ENCODE assay signal across 8 cellular contexts in the genomic region with DNA sequence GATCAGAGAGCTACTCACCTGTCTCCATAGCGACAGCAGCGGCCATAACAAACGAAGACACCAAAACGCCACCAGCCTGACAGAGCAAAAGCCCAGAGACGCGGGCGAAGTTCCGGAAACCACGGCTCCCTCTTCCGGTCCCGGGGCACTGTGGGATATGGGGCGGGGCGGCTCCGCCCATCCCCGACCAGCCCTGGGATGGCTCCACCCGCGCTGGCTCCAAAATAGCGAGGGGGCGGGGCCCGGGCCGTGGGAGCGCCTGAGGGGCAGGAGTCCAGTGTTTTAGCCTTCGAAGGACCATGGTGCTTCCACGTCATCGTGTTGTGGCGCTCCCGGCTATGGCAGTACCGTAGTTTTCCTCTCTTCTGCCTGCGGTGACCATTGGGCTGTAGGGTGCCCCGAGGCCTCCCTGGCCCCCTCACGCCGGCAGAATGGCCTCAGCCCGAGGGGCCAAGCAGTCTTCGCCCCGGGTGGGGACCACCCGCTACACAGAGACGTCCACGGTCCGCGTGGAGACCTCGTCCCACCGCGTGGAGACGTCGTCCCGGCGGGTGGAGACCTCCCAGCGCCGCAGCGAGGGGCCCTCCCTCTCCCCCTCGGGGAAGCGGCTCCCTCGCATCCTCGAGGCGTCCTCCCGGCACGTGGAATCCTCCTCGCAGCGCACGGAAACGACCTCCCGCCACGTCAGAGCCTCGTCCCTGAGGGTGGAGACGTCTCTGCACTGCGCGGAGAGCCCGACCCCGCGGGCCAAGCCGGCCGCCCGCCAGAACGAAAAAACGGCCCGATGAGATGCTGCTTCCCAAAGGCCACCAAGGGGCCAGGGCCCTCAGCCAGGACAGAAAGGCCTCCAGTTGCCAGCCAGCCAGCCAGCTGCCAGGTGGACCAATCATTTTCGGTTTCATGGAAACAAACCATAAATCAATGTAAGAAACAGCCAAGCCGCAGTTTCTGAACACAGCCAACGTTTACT. TPM values are rescaled to one million over a fixed set of nuclear protein-coding genes. Genes with fewer than 3 reads are reported as not detected.
A peak's percentile ranks its signal among the peaks of the same experiment; 100 is the strongest.
DNase-seq lines count a peak whose midpoint lies in the region; ATAC-seq and TF ChIP-seq lines count a peak whose summit lies in the region.

A gene (plus strand): TSS at position 280 of the 970 bp plus-strand sequence. CDS start 152 bp downstream, at position 432.
A gene (minus strand): TSS at position 123 of the 970 bp plus-strand sequence. CDS start 77 bp downstream, at position 46.

- intact Hi-C loops in Calu3 (cut with micrococcal nuclease; ENCODE audit: unreplicated experiment), result no loop called here

- H3K27ac Mint-ChIP-seq in Calu3 (ENCODE audit: unreplicated experiment), result peak within 1 kb of the TSS; percentile 92

- peaks cover 10% of the 10 kb centered on the region for H3K4me1 ChIP-seq in OCI-LY3 (ENCODE audit: low read length)

- H3K27ac ChIP-seq in OCI-LY3 (ENCODE audit: low read length), result peak within 1 kb of the TSS; percentile 92

- peak within 1 kb of the TSS; percentile 96 for H3K4me2 ChIP-seq in OCI-LY3 (ENCODE audit: low read length)

- peak; percentile 76 for ATAC-seq in GM21515 (IDR thresholded peaks at IDR 0.05; ENCODE audit: unreplicated experiment)

- H4K20me1 ChIP-seq in OCI-LY3 (ENCODE audit: insufficient read depth, low read length), result no peaks in the 10 kb centered on the region; the same call in 1 of the 2 replicates

- H2AFZ ChIP-seq in OCI-LY3 (ENCODE audit: low read depth, low read length), result peak within 1 kb of the TSS; percentile 46; the same call in 1 of the 2 replicates

- peaks cover 43% of the 10 kb centered on the region for H3K79me2 ChIP-seq in OCI-LY3 (ENCODE audit: low read length)

- no peaks in the 10 kb centered on the region for H3K9me3 ChIP-seq in OCI-LY3 (ENCODE audit: insufficient read depth, low read length)

- DNase-seq in Calu3 (peak; percentile 95), HuH-7.5 (ENCODE audit: low spot score) (peak; percentile 91), activated T-cell treated with anti-CD3 and anti-CD28 coated beads for 24 hours (ENCODE audit: low read depth) (peak; percentile 94), epidermal melanocyte (ENCODE audit: insufficient read length, low spot score) (peak; percentile 95), middle frontal gyrus (ENCODE audit: extremely low spot score, low spot score) (peak; percentile 83)
- peak; percentile 87 to 89 for DNase-seq in stimulated activated CD8-positive, alpha-beta memory T cell treated with anti-CD3 and anti-CD28 coated beads, Interleukin-2, amount 100 ng/mL, for 1 hour (ENCODE audit: low read depth in 2 of 2)

- no peaks in the 10 kb centered on the region for H3K27me3 ChIP-seq in OCI-LY3 (ENCODE audit: low read depth, low read length)

- CTCF ChIA-PET in Calu3 (lab: Charles Lee), result interaction anchor here (0.6 kb wide), 1 partner anchor 13 kb away, joined by 3 read pairs; no protein-coding TSS in a partner anchor

- peaks cover 34% of the 10 kb centered on the region for H3K36me3 Mint-ChIP-seq in Calu3 (ENCODE audit: insufficient read depth, unreplicated experiment)

- BruUV-seq in Calu3 (replicated peaks; lab: Mats Ljungman, UMichigan), result no TSS peak

- H3K9me3 Mint-ChIP-seq in Calu3 (ENCODE audit: low read depth, unreplicated experiment), result no peaks in the 10 kb centered on the region

- TF ChIP-seq CTCF in Calu3 (IDR thresholded peaks at IDR 0.05; ENCODE audit: unreplicated experiment) (no peak), OCI-LY3 (IDR thresholded peaks at IDR 0.05; ENCODE audit: low read depth, low read length) (no peak)

- peaks cover 25% of the 10 kb centered on the region for H3K4me1 Mint-ChIP-seq in Calu3 (ENCODE audit: low read depth, unreplicated experiment)

- peak within 1 kb of the TSS; percentile 97 for H3K9ac ChIP-seq in OCI-LY3 (ENCODE audit: low read length)

- H3K36me3 ChIP-seq in OCI-LY3 (replicated peaks; ENCODE audit: low read depth, low read length), result peaks cover 21% of the 10 kb centered on the region

- H3K4me3 Mint-ChIP-seq in Calu3 (ENCODE audit: low read depth, unreplicated experiment), result peak within 1 kb of the TSS; percentile 89

- peak within 1 kb of the TSS; percentile 100 for H3K4me3 ChIP-seq in OCI-LY3 (ENCODE audit: low read length)

- H3K27me3 Mint-ChIP-seq in Calu3 (ENCODE audit: unreplicated experiment), result no peaks in the 10 kb centered on the region

RNA-seq across cellular contexts. Expression of the first gene that starts in this region (rescaled TPM):
- total RNA-seq in Calu3 (2022), result 1.8 and 3.1 TPM in 2 replicates

RNA-seq across cellular contexts. Expression of the second gene that starts in this region (rescaled TPM):
- 15.1 and 19.9 TPM in 2 replicates for total RNA-seq in Calu3 (2022)

Comparison
In these comparisons a context has a peak if more than half of its experiments do, and no peak if none do; other contexts are left out.
1. Peak in every context shown above with its lines: DNase-seq, ATAC-seq, H3K4me3 ChIP-seq and H3K27ac ChIP-seq.